ENCODE assay signal across 21 cellular contexts in genomic region chr7:15389073-15389472, GRCh38.
DNase-seq lines count a peak whose midpoint lies in the region; ATAC-seq and TF ChIP-seq lines count a peak whose summit lies in the region.
"Had no signal": no experiment of that assay in that cellular context is flagged by ENCODE, and none has a peak within 500 bp of the region (broad histone marks: within the 10 kb centered on the region; RNA-seq: fewer than 3 reads in every experiment).

No MANE protein-coding gene starts in this region.

- no peaks in the 10 kb centered on the region for H3K79me2 ChIP-seq in GM23248 (ENCODE audit: insufficient read depth)

- H3K27me3 ChIP-seq in A673 (replicated peaks; ENCODE audit: insufficient read depth, low read depth, low read length, poor library complexity) (no peaks in the 10 kb centered on the region), GM23248 (replicated peaks; ENCODE audit: insufficient read depth) (no peaks in the 10 kb centered on the region), SJCRH30 (no peaks in the 10 kb centered on the region)
- H3K27me3 ChIP-seq: ascending aorta had no signal

- no peak for DNase-seq in A673 (ENCODE audit: low spot score)
- peak; percentile 2 for DNase-seq in GM23248
- peak; percentile 32 for DNase-seq in SK-MEL-5 (ENCODE audit: low read depth, low spot score)
- DNase-seq in epithelial cell of proximal tubule (ENCODE audit: low read depth): no peak
- DNase-seq in SJCRH30: no peak
- no peak for DNase-seq in T-helper 9 cell
- DNase-seq in stimulated activated naive CD4-positive, alpha-beta T cell treated with Interleukin-2 at 50 U/mL for 16 hours (lab: John Stamatoyannopoulos, UW): no peak
- DNase-seq: activated CD4-positive, alpha-beta T cell treated with anti-CD3 and anti-CD28 coated beads for 4 hours; CD4-positive, alpha-beta T cell; erythroblast; kidney; mammary epithelial cell; MV-4-11; NCI-H1930; stimulated activated CD4-positive, alpha-beta T cell treated with anti-CD3 and anti-CD28 coated beads, Interleukin-2, amount 100 ng/mL, for 24 hours had no signal

- no peaks in the 10 kb centered on the region for H3F3A ChIP-seq in GM23248 (ENCODE audit: insufficient read depth)

- H2AFZ ChIP-seq in GM23248: no peak overlapping the region

- no TSS peak for BruUV-seq in A673 (replicated peaks; lab: Mats Ljungman, UMichigan)

- intact Hi-C loops in A673 (cut with micrococcal nuclease; ENCODE audit: unreplicated experiment): no loop called here

- no peak for ATAC-seq in GM19395 (IDR thresholded peaks at IDR 0.05; ENCODE audit: unreplicated experiment)
- ATAC-seq: activated T-helper 17 cell treated with anti-CD3 and anti-CD28 coated beads, Interleukin-2, amount 50 U/mL, for 72 hours; stimulated activated memory B cell treated with anti-CD40 and anti-IgM and Interleukin-4, amounts not matched to agents 10 μg/mL and 1 μg/mL and 100 μg/mL, for 72 hours had no signal

- in situ Hi-C loops in GM23248 (cut with MboI): no loop called here
- in situ Hi-C loops in SK-MEL-5 (cut with HindIII; ENCODE audit: low pct_unique_long_range_greater_than_20kb, low sequenced_read_pairs): no loop called here

- CTCF ChIA-PET in A673 (lab: Charles Lee): no interaction called here

- TF ChIP-seq CTCF in A673 (conservative IDR thresholded peaks at IDR 0.05; ENCODE audit: low read depth, low read length): 0 out of 2 replicates have a peak, but pooled peaks have one; percentile 24
- TF ChIP-seq CTCF in epithelial cell of proximal tubule (conservative IDR thresholded peaks at IDR 0.05; ENCODE audit: low read depth, low read length): peak; percentile 32

- POLR2A ChIA-PET in A673 (lab: Charles Lee; ENCODE audit: low non-redundant PET): no interaction called here

- no peak overlapping the region for H3K4me2 ChIP-seq in GM23248 (ENCODE audit: unreplicated experiment)

- H3K9ac ChIP-seq in GM23248: no peak overlapping the region

- 87 to 90% methylated on average over 1 of the region's 1 CpG for WGBS in GM23248 (ENCODE audit: low coverage in 1 of 2, low lambda C conversion rate in 2 of 2, missing lambda C conversion rate in 2 of 2), 2 experiments

- no peaks in the 10 kb centered on the region for H3K9me2 ChIP-seq in GM23248 (ENCODE audit: insufficient read depth)

- H3K4me3 ChIP-seq in A673 (ENCODE audit: low read depth, low read length, poor library complexity, severe bottlenecking): no peak overlapping the region
- H3K4me3 ChIP-seq in GM23248: no peak overlapping the region
- no peak overlapping the region for H3K4me3 ChIP-seq in epithelial cell of proximal tubule (ENCODE audit: low read depth, low read length)
- H3K4me3 ChIP-seq in SJCRH30: no peak overlapping the region
- H3K4me3 ChIP-seq: ascending aorta, HAP-1, skin epidermis had no signal

- H3K27ac ChIP-seq in A673 (ENCODE audit: low read depth, low read length, poor library complexity, severe bottlenecking) (no peak overlapping the region), GM23248 (no peak overlapping the region), SJCRH30 (no peak overlapping the region)
- H3K27ac ChIP-seq: ascending aorta, skin epidermis had no signal

- H4K20me1 ChIP-seq in GM23248 (ENCODE audit: insufficient read depth): no peaks in the 10 kb centered on the region

- H3K9me3 ChIP-seq in A673 (ENCODE audit: low read depth, low read length, poor library complexity, severe bottlenecking) (no peaks in the 10 kb centered on the region), GM23248 (ENCODE audit: low read depth) (no peaks in the 10 kb centered on the region), SJCRH30 (replicated peaks) (no peaks in the 10 kb centered on the region)
- H3K9me3 ChIP-seq: ascending aorta, HAP-1 had no signal

- H3K36me3 ChIP-seq in A673 (ENCODE audit: insufficient read depth, low read length, poor library complexity, severe bottlenecking) (no peaks in the 10 kb centered on the region), GM23248 (ENCODE audit: low read depth) (no peaks in the 10 kb centered on the region), SJCRH30 (no peaks in the 10 kb centered on the region)
- H3K36me3 ChIP-seq: ascending aorta, HAP-1 had no signal

- H3K4me1 ChIP-seq in A673 (ENCODE audit: insufficient read depth, low read length, poor library complexity, severe bottlenecking) (no peaks in the 10 kb centered on the region), GM23248 (ENCODE audit: insufficient read depth) (no peaks in the 10 kb centered on the region), SJCRH30 (no peaks in the 10 kb centered on the region)
- H3K4me1 ChIP-seq: ascending aorta, HAP-1 had no signal

Comparison
In these comparisons a context has a peak if more than half of its experiments do, and no peak if none do; other contexts are left out.
1. DNase-seq: peak in GM23248 (single experiment) and SK-MEL-5 (single experiment); none in A673 (single experiment), epithelial cell of proximal tubule (single experiment), SJCRH30 (0 of 2), T-helper 9 cell (single experiment) and stimulated activated naive CD4-positive, alpha-beta T cell treated with Interleukin-2 at 50 U/mL for 16 hours (single experiment).